In the genomic region with DNA sequence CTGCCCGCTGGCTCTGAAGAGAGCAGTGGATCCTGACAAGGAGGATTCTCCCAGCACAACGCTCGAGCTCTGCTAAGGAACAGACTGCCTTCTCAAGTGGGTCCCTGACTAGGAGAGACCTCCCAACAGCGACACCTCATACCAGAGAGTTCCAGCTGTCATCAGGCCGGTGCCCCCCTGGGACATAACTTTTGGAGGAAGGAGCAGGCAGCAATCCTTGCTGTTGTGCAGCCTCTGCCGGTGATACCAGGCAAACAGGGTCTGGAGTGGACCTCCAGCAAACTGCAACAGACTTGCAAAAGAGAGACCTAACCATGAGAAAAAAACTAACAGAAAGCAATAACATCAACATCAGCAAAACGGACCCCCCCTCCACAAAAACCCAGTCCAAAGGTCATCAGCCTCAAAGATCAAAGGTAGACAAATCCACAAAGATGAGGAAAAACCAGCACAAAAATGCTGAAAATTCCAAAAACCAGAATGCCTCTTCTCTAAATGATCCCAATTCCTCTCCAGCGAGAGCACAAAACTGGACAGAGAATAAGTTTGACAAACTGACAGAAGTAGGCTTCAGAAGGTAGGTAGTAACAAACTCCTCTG, we compare ENCODE assay signal across 1 cellular context. TPM values are rescaled to one million over a fixed set of nuclear protein-coding genes. Genes with fewer than 3 reads are reported as not detected.
"Had no signal": no experiment of that assay in that cellular context is flagged by ENCODE, and none has a peak within 500 bp of the region (broad histone marks: within the 10 kb centered on the region; RNA-seq: fewer than 3 reads in every experiment).

No MANE protein-coding gene starts in this region.

RNA-seq across cellular contexts. Expression of a gene that starts 7.6 kb away (rescaled TPM):
- total RNA-seq: endodermal cell had no signal

RNA-seq across cellular contexts. Expression of a gene that starts 49.9 kb away (rescaled TPM):
- total RNA-seq: endodermal cell had no signal

RNA-seq across cellular contexts. Expression of a gene that starts 53.3 kb away (rescaled TPM):
- total RNA-seq: endodermal cell had no signal
